13 cellular contexts compared by ENCODE assay signal in genomic region chr6:1325471-1326309, GRCh38. TPM values are rescaled to one million over a fixed set of nuclear protein-coding genes. Genes with fewer than 3 reads are reported as not detected.
DNase-seq lines count a peak whose midpoint lies in the region; ATAC-seq, FAIRE-seq and TF ChIP-seq lines count a peak whose summit lies in the region.
"Had no signal": no experiment of that assay in that cellular context is flagged by ENCODE, and none has a peak within 500 bp of the region (broad histone marks: within the 10 kb centered on the region; RNA-seq: fewer than 3 reads in every experiment).

No MANE protein-coding gene starts in this region.

- CTCF ChIA-PET in A549 (lab: Yijun Ruan, JAX), result interaction anchor here (0.6 to 1.7 kb wide), 11 partner anchors 9 to 733 kb away, joined by 3 to 11 read pairs (median 5); partner anchors contain the start of gene FOXQ1

- no peak for TF ChIP-seq POLR2A in A549 (IDR thresholded peaks at IDR 0.05; ENCODE audit: low read length)

- TF ChIP-seq EP300 in A549 (IDR thresholded peaks at IDR 0.05), result peak; percentile 77 to 90; a peak in 3 of 5 replicates

- peak overlapping the region; percentile 79 for H3K4me2 ChIP-seq in A549

- POLR2A ChIA-PET in A549 (lab: Yijun Ruan, JAX), result interaction anchor here (0.9 to 1.8 kb wide), 4 partner anchors 10 to 29 kb away, joined by 3 to 20 read pairs (median 6); partner anchors contain the start of gene FOXQ1

- 0 out of 3 replicates have a peak, but pooled peaks cover 3% of the 10 kb centered on the region for H3K9me3 ChIP-seq in A549

- H3K36me3 Mint-ChIP-seq in HFFc6 (ENCODE audit: low read depth), result peaks cover 17% of the 10 kb centered on the region
- H3K36me3 Mint-ChIP-seq: CD14-positive monocyte, IgD-negative memory B cell had no signal

- H3K9me3 Mint-ChIP-seq in HFFc6, result peaks cover 11% of the 10 kb centered on the region; the same call in 1 of the 2 replicates

- WGBS in A549 (ENCODE audit: missing lambda C conversion rate), result 0% methylated on average over 6 of the region's 6 CpGs

- no peaks in the 10 kb centered on the region; the same call in 1 of the 2 replicates for H3K27me3 Mint-ChIP-seq in HFFc6 (ENCODE audit: insufficient read depth)

- no peak overlapping the region for H3K4me3 ChIP-seq in A549
- H3K4me3 ChIP-seq: cardiac muscle cell had no signal

- peaks cover 81% of the 10 kb centered on the region for H3K4me1 Mint-ChIP-seq in HFFc6 (ENCODE audit: low read depth)
- H3K4me1 Mint-ChIP-seq: activated CD4-positive, alpha-beta T cell treated with anti-CD3 and anti-CD28 coated beads for 36 hours; IgD-negative memory B cell had no signal

- peak overlapping the region; percentile 75 for H3K4me3 Mint-ChIP-seq in HFFc6
- H3K4me3 Mint-ChIP-seq: activated CD4-positive, alpha-beta T cell treated with anti-CD3 and anti-CD28 coated beads for 36 hours; IgD-negative memory B cell had no signal

- H3K4me1 ChIP-seq in A549, result peaks cover 61% of the 10 kb centered on the region

- TF ChIP-seq CTCF in A549 (IDR thresholded peaks at IDR 0.05), result no peak
- TF ChIP-seq CTCF in HFFc6 (IDR thresholded peaks at IDR 0.05), result no peak

- ATAC-seq in A549 (peak; percentile 96), HG02840 (IDR thresholded peaks at IDR 0.05; ENCODE audit: low FRiP score, unreplicated experiment) (no peak)
- ATAC-seq: activated CD4-positive, alpha-beta T cell treated with anti-CD3 and anti-CD28 coated beads for 36 hours had no signal

- FAIRE-seq in A549 (lab: Jason Lieb, UNC), result no peak

- DNase-seq in A549 (ENCODE audit: low read depth in 1 of 2, low spot score in 1 of 2) (peak; percentile 77 to 93), HFFc6 (peak; percentile 98), SW 1271 (lab: John Stamatoyannopoulos, UW) (peak; percentile 35 to 59), foreskin melanocyte (peak; percentile 23), NCI-H748 treated with DMSO at 0.1 percent for 48 hours (lab: John Stamatoyannopoulos, UW) (no peak), COR-L47 (lab: John Stamatoyannopoulos, UW) (no peak), C1 segment of cervical spinal cord (lab: John Stamatoyannopoulos, UW) (no peak)
- DNase-seq: activated CD4-positive, alpha-beta T cell treated with anti-CD3 and anti-CD28 coated beads for 36 hours had no signal

- H3K27ac Mint-ChIP-seq in HFFc6, result peak overlapping the region; percentile 95
- H3K27ac Mint-ChIP-seq: activated CD4-positive, alpha-beta T cell treated with anti-CD3 and anti-CD28 coated beads for 36 hours; CD14-positive monocyte; IgD-negative memory B cell had no signal

- peak overlapping the region; percentile 80 to 84 for H3K27ac ChIP-seq in A549
- H3K27ac ChIP-seq: cardiac muscle cell had no signal

- peak; percentile 19 to 30; a peak in 4 of 5 replicates for TF ChIP-seq RAD21 in A549 (conservative IDR thresholded peaks at IDR 0.05 in 1 of 2, IDR thresholded peaks at IDR 0.05 in 1 of 2)

TF ChIP-seq in A549, 52 proteins besides CTCF, POLR2A, EP300 and RAD21:
- TF ChIP-seq HEYL (CRISPR knock-in tag; IDR thresholded peaks at IDR 0.05) (no peak), MAX (IDR thresholded peaks at IDR 0.05) (peak; percentile 79), NFE2L2 (conservative IDR thresholded peaks at IDR 0.05; ENCODE audit: low read length) (peak; percentile 33), HMGXB4 (CRISPR knock-in tag; IDR thresholded peaks at IDR 0.05; ENCODE audit: borderline replicate concordance) (no peak), CEBPB (IDR thresholded peaks at IDR 0.05) (peak; percentile 80 to 95), MYC (IDR thresholded peaks at IDR 0.05; ENCODE audit: borderline replicate concordance, low read length) (no peak), USF2 (IDR thresholded peaks at IDR 0.05) (no peak), ELK1 (IDR thresholded peaks at IDR 0.05; ENCODE audit: low read depth, low read length) (no peak), MAFK (IDR thresholded peaks at IDR 0.05; ENCODE audit: partially characterized antibody) (peak; percentile 1), CHD4 (IDR thresholded peaks at IDR 0.05; ENCODE audit: borderline replicate concordance) (no peak), FOSL2 (IDR thresholded peaks at IDR 0.05) (peak; percentile 95), FOSL2 (CRISPR knock-in tag; IDR thresholded peaks at IDR 0.05) (peak; percentile 97), TFCP2L1 (CRISPR knock-in tag; IDR thresholded peaks at IDR 0.05) (no peak), KDM5A (IDR thresholded peaks at IDR 0.05) (no peak), HDAC2 (IDR thresholded peaks at IDR 0.05) (no peak), HES2 (IDR thresholded peaks at IDR 0.05) (peak; percentile 35), JUNB (IDR thresholded peaks at IDR 0.05) (peak; percentile 97), BCL3 (IDR thresholded peaks at IDR 0.05) (peak; percentile 82; the same call in 1 of the 3 replicates), GATA3 (IDR thresholded peaks at IDR 0.05; ENCODE audit: borderline replicate concordance) (peak; percentile 100), JUN (IDR thresholded peaks at IDR 0.05) (peak; percentile 90 to 92), PBX3 (IDR thresholded peaks at IDR 0.05) (peak; percentile 41; the same call in 1 of the 2 replicates), SMC3 (IDR thresholded peaks at IDR 0.05) (peak; percentile 46; the same call in 2 of the 3 replicates), PHF8 (IDR thresholded peaks at IDR 0.05; ENCODE audit: borderline replicate concordance, low read depth) (no peak)
TF ChIP-seq in A549: peak in this region for 12.

RNA-seq across cellular contexts. Expression of gene FOXQ1, which starts 13.8 kb away (rescaled TPM):
- polyA plus RNA-seq in A549 (2011; rRNA removed), result 2.1 and 3.5 TPM in 2 replicates
- 0.49 and 0.98 TPM in 2 replicates for polyA plus RNA-seq in A549 (2012; cell fraction: cytosol; rRNA removed)
- polyA plus RNA-seq in A549 (2012; cell fraction: nucleus; rRNA removed), result 0.77 and 0.79 TPM in 2 replicates
- 3.1 to 3.6 TPM (median 3.6 TPM) in 3 replicates for polyA plus RNA-seq in A549 (2017; fragmentation: RNase III; extraction: RNeasy Plus Mini Kit Qiagen cat#74134 plus additional on column Dnase treatment)
- 1.5 and 1.8 TPM in 2 replicates for polyA minus RNA-seq in A549 (2011; rRNA and poly(A)+ RNA removed)
- 1 to 10 TPM in 5 of 6 experiments, under 1 TPM in 1; 0.74 to 3.2 (median 2.7) TPM for total RNA-seq in HFFc6 (2021; fragmentation: NEBNext Ultra II Directional; extraction: Animal tissue kit (Norgen Biotek cat#: 25700))
- total RNA-seq: activated CD4-positive, alpha-beta T cell treated with anti-CD3 and anti-CD28 coated beads for 36 hours; cardiac muscle cell had no signal
- polyA plus RNA-seq: cardiac muscle cell, CD14-positive monocyte, IgD-negative memory B cell, neural cell had no signal

Comparison
In these comparisons a context has a peak if more than half of its experiments do, and no peak if none do; other contexts are left out.
1. DNase-seq: peak in A549 (2 of 2), HFFc6 (single experiment), SW 1271 (2 of 2) and foreskin melanocyte (single experiment); none in NCI-H748 treated with DMSO at 0.1 percent for 48 hours (single experiment), COR-L47 (single experiment) and C1 segment of cervical spinal cord (0 of 14).